Comparison of ENCODE assay signal across 11 cellular contexts in genomic region chr7:128890306-128891109, GRCh38. TPM values are rescaled to one million over a fixed set of nuclear protein-coding genes. Genes with fewer than 3 reads are reported as not detected.
A peak's percentile ranks its signal among the peaks of the same experiment; 100 is the strongest.
DNase-seq lines count a peak whose midpoint lies in the region; ATAC-seq and TF ChIP-seq lines count a peak whose summit lies in the region.
"Had no signal": no experiment of that assay in that cellular context is flagged by ENCODE, and none has a peak within 500 bp of the region (broad histone marks: within the 10 kb centered on the region; RNA-seq: fewer than 3 reads in every experiment).

No MANE protein-coding gene starts in this region.

- H3K4me2 ChIP-seq in parathyroid adenoma (ENCODE audit: low read length) = no peak overlapping the region

- peak overlapping the region; percentile 58 for H3K9ac ChIP-seq in ES-I3 (ENCODE audit: low read depth, low read length)
- H3K9ac ChIP-seq in parathyroid adenoma = no peak overlapping the region

- H3K27ac ChIP-seq in RWPE2 (ENCODE audit: poor library complexity, severe bottlenecking) (peak overlapping the region; percentile 59), parathyroid adenoma (no peak overlapping the region)

- H3K27me3 ChIP-seq in RWPE2 (ENCODE audit: insufficient read depth, poor library complexity, severe bottlenecking) (no peaks in the 10 kb centered on the region), parathyroid adenoma (ENCODE audit: control insufficient read depth, insufficient read depth, low read length) (no peaks in the 10 kb centered on the region)

- DNase-seq in RWPE2 (ENCODE audit: low spot score) (peak; percentile 76), NCI-H524 treated with DMSO at 0.1 percent for 48 hours (lab: John Stamatoyannopoulos, UW) (no peak), NCI-H2081 (lab: John Stamatoyannopoulos, UW) (no peak), C1 segment of cervical spinal cord (lab: John Stamatoyannopoulos, UW) (no peak), GDM1 (lab: John Stamatoyannopoulos, UW) (no peak)
- DNase-seq: IMR-90 had no signal

- H3K36me3 ChIP-seq in ES-I3 (ENCODE audit: insufficient read depth, low read length) (no peaks in the 10 kb centered on the region), RWPE2 (ENCODE audit: low read depth) (no peaks in the 10 kb centered on the region), parathyroid adenoma (ENCODE audit: control insufficient read depth, insufficient read depth, low read length) (no peaks in the 10 kb centered on the region)

- TF ChIP-seq CTCF in RWPE2 (IDR thresholded peaks at IDR 0.05; ENCODE audit: poor library complexity, severe bottlenecking) = no peak
- no peak for TF ChIP-seq CTCF in parathyroid adenoma (IDR thresholded peaks at IDR 0.05)

- H3K79me2 ChIP-seq in parathyroid adenoma = no peaks in the 10 kb centered on the region

- H2AFZ ChIP-seq in parathyroid adenoma = peak overlapping the region; percentile 70

- H3K4me1 ChIP-seq in ES-I3 (ENCODE audit: insufficient read depth, low read length) (no peaks in the 10 kb centered on the region; the same call in 1 of the 2 replicates), RWPE2 (ENCODE audit: insufficient read depth, poor library complexity, severe bottlenecking) (peaks cover 32% of the 10 kb centered on the region), parathyroid adenoma (no peaks in the 10 kb centered on the region)

- H3K9me3 ChIP-seq in ES-I3 (ENCODE audit: control insufficient read depth, insufficient read depth, low read length) (no peaks in the 10 kb centered on the region), RWPE2 (ENCODE audit: severe bottlenecking) (no peaks in the 10 kb centered on the region), parathyroid adenoma (ENCODE audit: control insufficient read depth, low read length) (no peaks in the 10 kb centered on the region)

- ATAC-seq in RWPE2 (ENCODE audit: low read depth) = no peak
- ATAC-seq in esophagus mucosa = peak; percentile 43

- H3K4me3 ChIP-seq in RWPE2 (ENCODE audit: severe bottlenecking) (peak overlapping the region; percentile 61), parathyroid adenoma (ENCODE audit: low read depth, low read length) (no peak overlapping the region)

RNA-seq across cellular contexts. Expression of gene KCP, which starts 20.0 kb away (rescaled TPM):
- 1.8 TPM for total RNA-seq in esophagus mucosa
- total RNA-seq: IMR-90 had no signal

RNA-seq across cellular contexts. Expression of gene ATP6V1F, which starts 27.9 kb away (rescaled TPM):
- 193 TPM for total RNA-seq in esophagus mucosa

RNA-seq across cellular contexts. Expression of gene IRF5, which starts 47.2 kb away (rescaled TPM):
- total RNA-seq in esophagus mucosa = 15.7 TPM
- total RNA-seq: G401, glomerular endothelial cell had no signal
